In the genomic region with DNA sequence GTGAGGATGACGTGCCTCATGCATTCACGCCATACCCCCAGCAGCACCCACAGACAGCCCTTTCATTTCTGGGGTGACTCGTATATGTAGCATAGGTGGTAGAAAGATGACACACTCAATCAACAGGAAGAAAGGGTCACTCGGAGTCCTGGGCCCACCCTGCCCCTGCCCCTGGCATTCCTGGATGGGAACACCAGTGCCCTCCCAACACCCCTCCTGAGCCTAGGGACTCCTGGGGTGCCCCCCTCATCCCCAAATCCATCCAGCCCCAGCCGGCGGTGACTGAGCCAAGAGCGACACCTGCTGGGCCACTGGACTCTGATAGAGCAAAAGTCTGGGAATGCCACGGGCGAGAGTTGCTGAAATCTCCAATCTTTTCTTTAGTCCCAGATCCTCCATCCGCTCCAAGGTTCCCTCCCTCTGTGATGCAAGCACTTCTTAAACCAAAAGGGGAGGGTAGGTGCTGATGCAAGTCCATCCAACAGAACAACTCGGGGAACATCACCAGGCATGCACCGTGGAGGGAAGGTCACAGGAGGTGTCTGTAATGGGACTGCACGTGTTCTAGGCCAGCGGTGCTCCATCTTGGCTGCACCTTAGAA, we compare ENCODE assay signal across 8 cellular contexts. TPM values are rescaled to one million over a fixed set of nuclear protein-coding genes. Genes with fewer than 3 reads are reported as not detected.
DNase-seq lines count a peak whose midpoint lies in the region; ATAC-seq and TF ChIP-seq lines count a peak whose summit lies in the region.

No MANE protein-coding gene starts in this region.

- H3K4me3 ChIP-seq in CD8-positive, alpha-beta memory T cell (ENCODE audit: low read length) = no peak overlapping the region
- H3K4me3 ChIP-seq in Karpas-422 (ENCODE audit: low read length) (no peak overlapping the region), retinal pigment epithelial cell (ENCODE audit: low read length) (no peak overlapping the region)

- H3K27me3 ChIP-seq in CD8-positive, alpha-beta memory T cell (ENCODE audit: insufficient read depth, low read length, poor library complexity, severe bottlenecking) = no peaks in the 10 kb centered on the region
- H3K27me3 ChIP-seq in Karpas-422 (ENCODE audit: low read length) = no peaks in the 10 kb centered on the region

- intact Hi-C loops in left ventricle myocardium superior (cut with micrococcal nuclease) = no loop called here

- H3K4me3 Mint-ChIP-seq in CD8-positive, alpha-beta memory T cell = peak overlapping the region in 1 of 7 donors; percentile 17

- H2AFZ ChIP-seq in Karpas-422 (ENCODE audit: low read length) = no peak overlapping the region

- ATAC-seq in activated naive CD4-positive, alpha-beta T cell treated with anti-CD3 and anti-CD28 coated beads, Interleukin-2, amount 50 U/mL, for 72 hours = peak; percentile 72 to 83
- ATAC-seq in left ventricle myocardium superior (peak; percentile 73), GM18505 (IDR thresholded peaks at IDR 0.05; ENCODE audit: unreplicated experiment) (no peak)

- peaks cover 2 to 3% of the 10 kb centered on the region in 2 donors for H3K27me3 Mint-ChIP-seq in CD8-positive, alpha-beta memory T cell

- peak overlapping the region in 3 of 8 donors; percentile 1 to 24 (median 22) for H3K27ac Mint-ChIP-seq in CD8-positive, alpha-beta memory T cell
- no peak overlapping the region for H3K27ac Mint-ChIP-seq in activated naive CD4-positive, alpha-beta T cell treated with anti-CD3 and anti-CD28 coated beads, Interleukin-2, amount 50 U/mL, for 72 hours

- peak; percentile 67 for TF ChIP-seq CTCF in retinal pigment epithelial cell (conservative IDR thresholded peaks at IDR 0.05; ENCODE audit: low read depth, low read length)

- POLR2A ChIA-PET in CD8-positive, alpha-beta memory T cell (lab: Charles Lee) = no interaction called here

- TF ChIP-seq POLR2A in GM18505 (IDR thresholded peaks at IDR 0.05; ENCODE audit: borderline replicate concordance, extremely low read depth, insufficient read depth, insufficient read length) = no peak

- H3K4me1 Mint-ChIP-seq in CD8-positive, alpha-beta memory T cell = peaks cover 3 to 8% (median 5%) of the 10 kb centered on the region in 3 donors

- H3K36me3 Mint-ChIP-seq in CD8-positive, alpha-beta memory T cell = no peaks in the 10 kb centered on the region
- H3K36me3 Mint-ChIP-seq in activated naive CD4-positive, alpha-beta T cell treated with anti-CD3 and anti-CD28 coated beads, Interleukin-2, amount 50 U/mL, for 72 hours = no peaks in the 10 kb centered on the region

- CTCF ChIA-PET in CD8-positive, alpha-beta memory T cell (lab: Charles Lee) = interaction anchor here (0.9 kb wide), 1 partner anchor 210 kb away, joined by 5 read pairs; no protein-coding TSS in a partner anchor

- H3K9me3 ChIP-seq in CD8-positive, alpha-beta memory T cell (ENCODE audit: low read length) = no peaks in the 10 kb centered on the region
- no peaks in the 10 kb centered on the region for H3K9me3 ChIP-seq in Karpas-422 (ENCODE audit: low read length)

- H3K27ac ChIP-seq in CD8-positive, alpha-beta memory T cell (ENCODE audit: low read depth, low read length) = no peak overlapping the region
- H3K27ac ChIP-seq in Karpas-422 (ENCODE audit: low read length) = no peak overlapping the region

- no peak overlapping the region for H3K4me2 ChIP-seq in Karpas-422 (ENCODE audit: low read depth, low read length, poor library complexity, severe bottlenecking)

- no peaks in the 10 kb centered on the region for H3K79me2 ChIP-seq in Karpas-422 (ENCODE audit: low read length)

- no peaks in the 10 kb centered on the region for H4K20me1 ChIP-seq in Karpas-422 (ENCODE audit: insufficient read depth, low read depth, low read length)

- no peaks in the 10 kb centered on the region for H3K36me3 ChIP-seq in CD8-positive, alpha-beta memory T cell (ENCODE audit: insufficient read depth, low read length)
- no peaks in the 10 kb centered on the region for H3K36me3 ChIP-seq in Karpas-422 (ENCODE audit: insufficient read depth, low read length)

- peak; percentile 10 to 56 (median 10) for DNase-seq in CD8-positive, alpha-beta memory T cell
- peak; percentile 50 for DNase-seq in Karpas-422
- no peak for DNase-seq in activated naive CD4-positive, alpha-beta T cell treated with anti-CD3 and anti-CD28 coated beads, Interleukin-2, amount 50 U/mL, for 72 hours (ENCODE audit: low spot score in 2 of 2)
- DNase-seq in left ventricle myocardium superior = peak; percentile 66
- DNase-seq in retinal pigment epithelial cell (ENCODE audit: low read depth) = no peak
- DNase-seq in DMS153 treated with DMSO at 0.1 percent for 48 hours (lab: John Stamatoyannopoulos, UW; ENCODE audit: unreplicated experiment) = no peak
- no peak for DNase-seq in COLO829 (ENCODE audit: low spot score)

- H3K9me3 Mint-ChIP-seq in CD8-positive, alpha-beta memory T cell = no peaks in the 10 kb centered on the region
- no peaks in the 10 kb centered on the region for H3K9me3 Mint-ChIP-seq in activated naive CD4-positive, alpha-beta T cell treated with anti-CD3 and anti-CD28 coated beads, Interleukin-2, amount 50 U/mL, for 72 hours

- H3K4me1 ChIP-seq in CD8-positive, alpha-beta memory T cell (ENCODE audit: insufficient read depth, low read length) = no peaks in the 10 kb centered on the region
- no peaks in the 10 kb centered on the region for H3K4me1 ChIP-seq in Karpas-422 (ENCODE audit: low read length)

- H3K9ac ChIP-seq in Karpas-422 (ENCODE audit: low read length) = no peak overlapping the region

- no peaks in the 10 kb centered on the region for H3K9me2 ChIP-seq in Karpas-422 (replicated peaks; ENCODE audit: insufficient read depth, low read length)

RNA-seq across cellular contexts. Expression of gene ACAN, which starts 31.1 kb away (rescaled TPM):
- total RNA-seq in CD8-positive, alpha-beta memory T cell = not detected
- not detected for polyA plus RNA-seq in CD8-positive, alpha-beta memory T cell
- not detected in 2 replicates for total RNA-seq in Karpas-422 (2014; rRNA removed; shearing (Covaris generic); ENCODE audit: low replicate concordance)
- total RNA-seq in activated naive CD4-positive, alpha-beta T cell treated with anti-CD3 and anti-CD28 coated beads, Interleukin-2, amount 50 U/mL, for 72 hours = not detected
- 0.15 TPM for total RNA-seq in left ventricle myocardium superior

Comparison
In these comparisons a context has a peak if more than half of its experiments do, and no peak if none do; other contexts are left out.
1. DNase-seq: peak in CD8-positive, alpha-beta memory T cell (5 of 5), Karpas-422 (single experiment) and left ventricle myocardium superior (single experiment); none in activated naive CD4-positive, alpha-beta T cell treated with anti-CD3 and anti-CD28 coated beads, Interleukin-2, amount 50 U/mL, for 72 hours (0 of 2), retinal pigment epithelial cell (single experiment), DMS153 treated with DMSO at 0.1 percent for 48 hours (single experiment) and COLO829 (single experiment).